In genomic region chr13:32316030-32316344, GRCh38 we compare ENCODE assay signal across 8 cellular contexts. TPM values are rescaled to one million over a fixed set of nuclear protein-coding genes. Genes with fewer than 3 reads are reported as not detected.
DNase-seq lines count a peak whose midpoint lies in the region; ATAC-seq, FAIRE-seq and TF ChIP-seq lines count a peak whose summit lies in the region.

No MANE protein-coding gene starts in this region.

- no peaks in the 10 kb centered on the region for H3K9me3 ChIP-seq in Caco-2

- H3K27ac Mint-ChIP-seq in Caco-2 (ENCODE audit: unreplicated experiment) (peak overlapping the region; percentile 98), type B pancreatic cell (peak overlapping the region; percentile 100)
- H3K27ac Mint-ChIP-seq in activated naive CD8-positive, alpha-beta T cell treated with anti-CD3 and anti-CD28 coated beads, Interleukin-2, amount 10 ng/mL, durations not matched to agents 7 days and 5 days, result peak overlapping the region; percentile 100

- H3K9me3 Mint-ChIP-seq in Caco-2 (ENCODE audit: unreplicated experiment) (no peaks in the 10 kb centered on the region), type B pancreatic cell (no peaks in the 10 kb centered on the region)
- no peaks in the 10 kb centered on the region for H3K9me3 Mint-ChIP-seq in activated naive CD8-positive, alpha-beta T cell treated with anti-CD3 and anti-CD28 coated beads, Interleukin-2, amount 10 ng/mL, durations not matched to agents 7 days and 5 days

- H3K4me3 ChIP-seq in Caco-2 (ENCODE audit: low read depth, low read length), result peak overlapping the region; percentile 77

- BruUV-seq in Caco-2 (replicated peaks; lab: Mats Ljungman, UMichigan), result no TSS peak

- H3K4me3 Mint-ChIP-seq in Caco-2 (ENCODE audit: unreplicated experiment) (peak overlapping the region; percentile 88), type B pancreatic cell (peak overlapping the region; percentile 97)
- peak overlapping the region; percentile 94 for H3K4me3 Mint-ChIP-seq in activated naive CD8-positive, alpha-beta T cell treated with anti-CD3 and anti-CD28 coated beads, Interleukin-2, amount 10 ng/mL, durations not matched to agents 7 days and 5 days

- H3K36me3 ChIP-seq in Caco-2 (ENCODE audit: control insufficient read depth, insufficient read depth, low read length), result 0 out of 2 replicates have a peak, but pooled peaks cover 2% of the 10 kb centered on the region

- ATAC-seq in GM19467 (IDR thresholded peaks at IDR 0.05; ENCODE audit: unreplicated experiment) (peak; percentile 45), HG03460 (IDR thresholded peaks at IDR 0.05; ENCODE audit: unreplicated experiment) (peak; percentile 49), left colon (peak; percentile 46)
- ATAC-seq in activated naive CD8-positive, alpha-beta T cell treated with anti-CD3 and anti-CD28 coated beads, Interleukin-2, amount 10 ng/mL, durations not matched to agents 7 days and 5 days (ENCODE audit: low read depth), result peak; percentile 16

- H3K36me3 Mint-ChIP-seq in Caco-2 (ENCODE audit: insufficient read depth, unreplicated experiment) (peaks cover 18% of the 10 kb centered on the region), type B pancreatic cell (peaks cover 3% of the 10 kb centered on the region)
- H3K36me3 Mint-ChIP-seq in activated naive CD8-positive, alpha-beta T cell treated with anti-CD3 and anti-CD28 coated beads, Interleukin-2, amount 10 ng/mL, durations not matched to agents 7 days and 5 days, result peaks cover 22% of the 10 kb centered on the region

- H3K27me3 ChIP-seq in Caco-2 (replicated peaks; ENCODE audit: control insufficient read depth, insufficient read depth, low read length), result no peaks in the 10 kb centered on the region

- H3K4me1 Mint-ChIP-seq in Caco-2 (ENCODE audit: low read depth, unreplicated experiment) (peaks cover 13% of the 10 kb centered on the region), type B pancreatic cell (ENCODE audit: unreplicated experiment) (peaks cover 13% of the 10 kb centered on the region)
- H3K4me1 Mint-ChIP-seq in activated naive CD8-positive, alpha-beta T cell treated with anti-CD3 and anti-CD28 coated beads, Interleukin-2, amount 10 ng/mL, durations not matched to agents 7 days and 5 days, result peaks cover 22% of the 10 kb centered on the region

- POLR2A ChIA-PET in Caco-2 (lab: Charles Lee), result interaction anchor here (0.7 to 2.3 kb wide), 10 partner anchors 54 to 406 kb away, joined by 3 to 34 read pairs (median 5); partner anchors contain the start of gene N4BP2L1
- POLR2A ChIA-PET in activated naive CD8-positive, alpha-beta T cell treated with anti-CD3 and anti-CD28 coated beads, Interleukin-2, amount 10 ng/mL, durations not matched to agents 7 days and 5 days (lab: Charles Lee), result interaction anchor here (1.1 to 2.7 kb wide), 17 partner anchors 8 to 270 kb away, joined by 3 to 60 read pairs (median 5); partner anchors contain the start of genes N4BP2L1, N4BP2L2 and PDS5B

- DNase-seq in Caco-2 (no peak), left colon (no peak), type B pancreatic cell (ENCODE audit: extremely low spot score, unreplicated experiment) (no peak), urothelium cell line (ENCODE audit: low spot score) (no peak), DMS153 treated with DMSO at 0.1 percent for 48 hours (lab: John Stamatoyannopoulos, UW; ENCODE audit: unreplicated experiment) (no peak)
- no peak for DNase-seq in activated naive CD8-positive, alpha-beta T cell treated with anti-CD3 and anti-CD28 coated beads, Interleukin-2, amount 10 ng/mL, durations not matched to agents 7 days and 5 days

- CTCF ChIA-PET in Caco-2 (lab: Charles Lee), result no interaction called here

- peaks cover 27% of the 10 kb centered on the region for H3K4me1 ChIP-seq in Caco-2

- intact Hi-C loops in Caco-2 (cut with micrococcal nuclease; ENCODE audit: unreplicated experiment) (loop anchor here (5.0 kb wide), 1 partner anchor 111 kb away; the partner anchor contains the start of gene N4BP2L1), left colon (cut with DNase I, micrococcal nuclease) (no loop called here)

- TF ChIP-seq CTCF in Caco-2 (IDR thresholded peaks at IDR 0.05; ENCODE audit: insufficient read depth in 1 of 2, low read depth in 1 of 2, low read length in 1 of 2, severe bottlenecking in 1 of 2, unreplicated experiment in 1 of 2) (no peak), type B pancreatic cell (conservative IDR thresholded peaks at IDR 0.05) (no peak)

- no peaks in the 10 kb centered on the region for H3K27me3 Mint-ChIP-seq in Caco-2 (ENCODE audit: insufficient read depth, unreplicated experiment)
- H3K27me3 Mint-ChIP-seq in activated naive CD8-positive, alpha-beta T cell treated with anti-CD3 and anti-CD28 coated beads, Interleukin-2, amount 10 ng/mL, durations not matched to agents 7 days and 5 days, result no peaks in the 10 kb centered on the region
- no peaks in the 10 kb centered on the region for H3K27me3 Mint-ChIP-seq in type B pancreatic cell

- no peak for FAIRE-seq in urothelium cell line (lab: Jason Lieb, UNC)

RNA-seq across cellular contexts. Expression of gene BRCA2, which starts 0.7 kb away (rescaled TPM):
- 29.8 and 32.5 TPM in 2 replicates for total RNA-seq in Caco-2 (2022)
- 10 to 100 TPM; 25.2 to 26.7 TPM for total RNA-seq in activated naive CD8-positive, alpha-beta T cell treated with anti-CD3 and anti-CD28 coated beads, Interleukin-2, amount 10 ng/mL, durations not matched to agents 7 days and 5 days
- 1 to 10 TPM; 1.7 to 4.2 TPM for total RNA-seq in left colon
- total RNA-seq in type B pancreatic cell (ENCODE audit: low replicate concordance), result 4.3 and 10.6 TPM in 2 replicates

RNA-seq across cellular contexts. Expression of gene ZAR1L, which starts 0.8 kb away (rescaled TPM):
- total RNA-seq in Caco-2 (2022), result 0.53 TPM in 1 of 2 replicates, not detected in the other
- total RNA-seq in activated naive CD8-positive, alpha-beta T cell treated with anti-CD3 and anti-CD28 coated beads, Interleukin-2, amount 10 ng/mL, durations not matched to agents 7 days and 5 days, result not detected
- not detected for total RNA-seq in left colon
- total RNA-seq in type B pancreatic cell (ENCODE audit: low replicate concordance), result not detected in 2 replicates
